Comparison of ENCODE assay signal across 16 cellular contexts in genomic region chr10:15775513-15775912, GRCh38. TPM values are rescaled to one million over a fixed set of nuclear protein-coding genes. Genes with fewer than 3 reads are reported as not detected.
DNase-seq lines count a peak whose midpoint lies in the region; ATAC-seq, FAIRE-seq and TF ChIP-seq lines count a peak whose summit lies in the region.
"Had no signal": no experiment of that assay in that cellular context is flagged by ENCODE, and none has a peak within 500 bp of the region (broad histone marks: within the 10 kb centered on the region; RNA-seq: fewer than 3 reads in every experiment).

No MANE protein-coding gene starts in this region.

- no peaks in the 10 kb centered on the region for H3K4me1 Mint-ChIP-seq in effector memory CD8-positive, alpha-beta T cell (ENCODE audit: low read depth in 2 of 2)
- H3K4me1 Mint-ChIP-seq: activated naive CD4-positive, alpha-beta T cell treated with anti-CD3 and anti-CD28 coated beads, Interleukin-2, amount 50 U/mL, for 24 hours had no signal

- H3K27ac Mint-ChIP-seq in effector memory CD8-positive, alpha-beta T cell: no peak overlapping the region
- H3K27ac Mint-ChIP-seq: activated naive CD4-positive, alpha-beta T cell treated with anti-CD3 and anti-CD28 coated beads, Interleukin-2, amount 50 U/mL, for 24 hours; natural killer cell treated with Interleukin-12 subunit alpha and Interleukin-12 subunit beta and Interleukin-15 and Interleukin-18, amount 100 ng/mL, for 72 hours had no signal

- DNase-seq in A172 (ENCODE audit: low spot score) (peak; percentile 38), H54 (ENCODE audit: insufficient read length, low spot score) (no peak), astrocyte of the cerebellum (ENCODE audit: low read depth) (peak; percentile 53), coronary artery (ENCODE audit: low spot score) (no peak), posterior vena cava (ENCODE audit: low spot score) (no peak), NCI-H524 treated with DMSO at 0.1 percent for 48 hours (lab: John Stamatoyannopoulos, UW) (no peak)
- DNase-seq in effector memory CD8-positive, alpha-beta T cell: no peak
- DNase-seq: NCI-H2081, NCI-H748 treated with DMSO at 0.1 percent for 48 hours, RPMI8226, T-helper 2 cell had no signal

- no peak overlapping the region for H3K4me3 ChIP-seq in astrocyte of the cerebellum (ENCODE audit: low read depth, low read length)
- no peak overlapping the region for H3K4me3 ChIP-seq in gastroesophageal sphincter
- no peak overlapping the region for H3K4me3 ChIP-seq in coronary artery
- H3K4me3 ChIP-seq: A549 had no signal

- in situ Hi-C loops in astrocyte of the cerebellum (cut with HindIII; ENCODE audit: low sequenced_read_pairs): no loop called here

- WGBS in gastroesophageal sphincter (ENCODE audit: low coverage in 1 of 2), 2 donors: 41% methylated on average over 1 of the region's 1 CpG; no CpG with 5 or more reads in 1 of the 2 donors

- intact Hi-C loops in posterior vena cava (cut with DNase I): no loop called here

- peaks cover 19% of the 10 kb centered on the region for H3K36me3 Mint-ChIP-seq in effector memory CD8-positive, alpha-beta T cell (ENCODE audit: insufficient read depth)

- no peaks in the 10 kb centered on the region for H3K27me3 Mint-ChIP-seq in effector memory CD8-positive, alpha-beta T cell
- H3K27me3 Mint-ChIP-seq: activated naive CD4-positive, alpha-beta T cell treated with anti-CD3 and anti-CD28 coated beads, Interleukin-2, amount 50 U/mL, for 24 hours; natural killer cell treated with Interleukin-12 subunit alpha and Interleukin-12 subunit beta and Interleukin-15 and Interleukin-18, amount 100 ng/mL, for 72 hours had no signal

- ATAC-seq in gastroesophageal sphincter: peak; percentile 43
- ATAC-seq in effector memory CD8-positive, alpha-beta T cell (replicated peaks): no peak
- ATAC-seq: A549; natural killer cell treated with Interleukin-12 subunit alpha and Interleukin-12 subunit beta and Interleukin-15 and Interleukin-18, amount 100 ng/mL, for 72 hours had no signal

- H3K9me3 Mint-ChIP-seq in effector memory CD8-positive, alpha-beta T cell: peaks cover 0 to 2% of the 10 kb centered on the region in 2 donors

- no peak for TF ChIP-seq EP300 in gastroesophageal sphincter (IDR thresholded peaks at IDR 0.05)

- TF ChIP-seq POLR2A in H54 (IDR thresholded peaks at IDR 0.05; ENCODE audit: low read depth, low read length) (no peak), gastroesophageal sphincter (IDR thresholded peaks at IDR 0.05) (no peak)

- no peak overlapping the region for H3K27ac ChIP-seq in gastroesophageal sphincter
- H3K27ac ChIP-seq in coronary artery: no peak overlapping the region
- H3K27ac ChIP-seq: A549 had no signal

- FAIRE-seq in H54 (lab: Jason Lieb, UNC): peak; percentile 80
- FAIRE-seq: colon had no signal

- TF ChIP-seq CTCF in astrocyte of the cerebellum (IDR thresholded peaks at IDR 0.05; ENCODE audit: low read depth, low read length, missing control alignments) (no peak), gastroesophageal sphincter (IDR thresholded peaks at IDR 0.05) (no peak), coronary artery (IDR thresholded peaks at IDR 0.05) (no peak)

- peaks cover 0 to 19% (median 5%) of the 10 kb centered on the region in 3 donors for H3K4me1 ChIP-seq in gastroesophageal sphincter
- H3K4me1 ChIP-seq: A549 had no signal

- H3K36me3 ChIP-seq in gastroesophageal sphincter: peaks cover 0 to 22% of the 10 kb centered on the region in 2 donors

- H3K27me3 ChIP-seq in gastroesophageal sphincter: no peaks in the 10 kb centered on the region

- no peak overlapping the region for H3K4me3 Mint-ChIP-seq in effector memory CD8-positive, alpha-beta T cell
- H3K4me3 Mint-ChIP-seq: activated naive CD4-positive, alpha-beta T cell treated with anti-CD3 and anti-CD28 coated beads, Interleukin-2, amount 50 U/mL, for 24 hours; natural killer cell treated with Interleukin-12 subunit alpha and Interleukin-12 subunit beta and Interleukin-15 and Interleukin-18, amount 100 ng/mL, for 72 hours had no signal

- H3K9me3 ChIP-seq in gastroesophageal sphincter: no peaks in the 10 kb centered on the region
- H3K9me3 ChIP-seq: A549 had no signal

RNA-seq across cellular contexts. Expression of gene ITGA8, which starts 55.8 kb away (rescaled TPM):
- 1.9 and 2.1 TPM in 2 replicates for total RNA-seq in A172 (2014; rRNA removed; shearing (Covaris generic))
- total RNA-seq in gastroesophageal sphincter (100 to 1,000 TPM in 2 of 4 donors, 10 to 100 TPM in 2; 37.6 to 667 (median 310) TPM), posterior vena cava (100 to 1,000 TPM; 221 to 227 TPM)
- total RNA-seq: natural killer cell treated with Interleukin-12 subunit alpha and Interleukin-12 subunit beta and Interleukin-15 and Interleukin-18, amount 100 ng/mL, for 72 hours had no signal

Comparison
In these comparisons a context has a peak if more than half of its experiments do, and no peak if none do; other contexts are left out.
1. DNase-seq: peak in A172 (single experiment) and astrocyte of the cerebellum (single experiment); none in H54 (single experiment), effector memory CD8-positive, alpha-beta T cell (0 of 3), coronary artery (single experiment), posterior vena cava (single experiment) and NCI-H524 treated with DMSO at 0.1 percent for 48 hours (single experiment).
2. RNA of gene ITGA8, which starts 55.8 kb away (total RNA-seq): 37.6 to 667 TPM in gastroesophageal sphincter and 221 to 227 TPM in posterior vena cava; 1.9 to 2.1 TPM in A172; every median in the first group is over 10 times any median in the second.